In the genomic region with DNA sequence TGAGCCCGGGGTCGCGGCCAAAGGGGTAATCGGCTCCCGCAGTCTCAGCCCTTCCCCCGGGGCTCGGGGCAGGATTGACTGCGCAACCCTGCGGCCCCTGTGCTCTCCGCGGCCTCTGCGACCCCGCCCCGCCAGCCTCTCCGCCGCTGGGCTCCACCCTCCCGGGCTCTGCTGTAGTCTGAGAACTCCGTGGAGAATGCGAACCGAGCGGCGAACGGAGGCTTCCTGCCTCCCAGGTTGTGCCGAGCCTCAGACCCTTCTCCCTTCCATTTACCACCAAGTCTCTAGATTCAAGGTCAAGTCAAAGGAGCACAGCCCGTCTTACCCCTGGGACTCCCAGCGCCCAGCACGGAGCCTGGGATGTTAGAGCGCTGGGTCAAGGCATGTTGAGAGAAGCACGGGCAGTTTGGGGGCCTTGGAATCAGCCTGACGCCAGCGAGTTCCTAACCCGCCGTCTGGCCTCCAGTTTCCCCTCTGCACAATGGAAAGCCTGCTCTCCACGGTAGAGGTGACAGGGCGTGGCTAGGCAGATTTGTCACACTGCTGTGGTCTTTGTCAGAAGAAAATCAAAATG, we compare ENCODE assay signal across 9 cellular contexts. TPM values are rescaled to one million over a fixed set of nuclear protein-coding genes. Genes with fewer than 3 reads are reported as not detected.
A peak's percentile ranks its signal among the peaks of the same experiment; 100 is the strongest.
DNase-seq lines count a peak whose midpoint lies in the region; ATAC-seq and TF ChIP-seq lines count a peak whose summit lies in the region.
"Had no signal": no experiment of that assay in that cellular context is flagged by ENCODE, and none has a peak within 500 bp of the region (broad histone marks: within the 10 kb centered on the region; RNA-seq: fewer than 3 reads in every experiment).

No MANE protein-coding gene starts in this region.

- peak overlapping the region; percentile 67 for H3K27ac Mint-ChIP-seq in activated B cell treated with CpG ODN at 0.5 μM for 24 hours

- TF ChIP-seq CTCF in activated B cell treated with CpG ODN at 0.5 μM for 24 hours (IDR thresholded peaks at IDR 0.05) (no peak), dorsolateral prefrontal cortex (IDR thresholded peaks at IDR 0.05 in 54 of 56, conservative IDR thresholded peaks at IDR 0.05 in 2 of 56; ENCODE audit: low read depth in 1 of 56, partially characterized antibody in 56 of 56) (peak in 1 of 56 donors; percentile 16), lower leg skin (IDR thresholded peaks at IDR 0.05) (no peak)

- peak; percentile 56 for ATAC-seq in activated B cell treated with CpG ODN at 0.5 μM for 24 hours (ENCODE audit: low read depth)
- no peak for ATAC-seq in HG02642 (IDR thresholded peaks at IDR 0.05; ENCODE audit: poor library complexity, unreplicated experiment)

- peak overlapping the region; percentile 85 for H3K4me3 Mint-ChIP-seq in activated B cell treated with CpG ODN at 0.5 μM for 24 hours

- H3K4me3 ChIP-seq in dorsolateral prefrontal cortex = peak overlapping the region; percentile 49 to 90 (median 78)
- H3K4me3 ChIP-seq in lower leg skin (ENCODE audit: low read depth, poor library complexity, severe bottlenecking) = peak overlapping the region; percentile 51

- POLR2A ChIA-PET in activated B cell treated with CpG ODN at 0.5 μM for 24 hours (lab: Charles Lee) = interaction anchor here (0.5 to 2.1 kb wide), 3 partner anchors 20 to 292 kb away, joined by 3 to 9 read pairs (median 5); a partner anchor contains a TSS

- no peaks in the 10 kb centered on the region for H3K36me3 Mint-ChIP-seq in activated B cell treated with CpG ODN at 0.5 μM for 24 hours (ENCODE audit: low read depth)

- peak overlapping the region in 58 of 59 donors; percentile 32 to 94 (median 81) for H3K27ac ChIP-seq in dorsolateral prefrontal cortex
- H3K27ac ChIP-seq: 22Rv1 had no signal

- intact Hi-C loops in activated B cell treated with CpG ODN at 0.5 μM for 24 hours (cut with micrococcal nuclease) (loop anchor here (1.0 to 5.0 kb wide), 4 partner anchors 21 to 362 kb away; a partner anchor contains a TSS), dorsolateral prefrontal cortex (cut with DNase I) (loop anchor here (2.0 to 10.0 kb wide), 5 partner anchors 37 to 352 kb away; no protein-coding TSS in a partner anchor), lower leg skin (cut with DNase I; ENCODE audit: low total_unique reads) (loop anchor here (5.0 to 10.0 kb wide), 3 partner anchors 38 to 945 kb away; no protein-coding TSS in a partner anchor)

- DNase-seq in NCI-H1417 (lab: John Stamatoyannopoulos, UW) = peak; percentile 24 to 77 (median 54)
- DNase-seq in NCI-H1417 treated with DMSO at 0.1 percent for 48 hours (lab: John Stamatoyannopoulos, UW) = no peak
- peak; percentile 46 for DNase-seq in activated B cell treated with CpG ODN at 0.5 μM for 24 hours
- DNase-seq in dorsolateral prefrontal cortex = peak in 6 of 10 donors; percentile 19 to 62 (median 48)
- peak; percentile 66 to 95 for DNase-seq in lower leg skin (ENCODE audit: low spot score in 2 of 2)
- DNase-seq in stimulated activated CD8-positive, alpha-beta memory T cell treated with anti-CD3 and anti-CD28 coated beads, Interleukin-12 subunit alpha, Interleukin-12 subunit beta, amount 100 ng/mL, for 1 hour (ENCODE audit: low read depth) = peak; percentile 50
- no peak for DNase-seq in NCI-H1048 (lab: John Stamatoyannopoulos, UW)

- no peaks in the 10 kb centered on the region for H3K27me3 ChIP-seq in dorsolateral prefrontal cortex

- no peaks in the 10 kb centered on the region for H3K9me3 Mint-ChIP-seq in activated B cell treated with CpG ODN at 0.5 μM for 24 hours

- WGBS in lower leg skin, 2 donors = 2 to 4% methylated on average over 17 to 30 of the region's 35 CpGs

- TF ChIP-seq POLR2A in lower leg skin (IDR thresholded peaks at IDR 0.05) = no peak

- CTCF ChIA-PET in activated B cell treated with CpG ODN at 0.5 μM for 24 hours (lab: Charles Lee) = interaction anchor here (4.6 kb wide), 1 partner anchor 72 kb away, joined by 81 read pairs; no protein-coding TSS in a partner anchor

- H3K4me1 Mint-ChIP-seq in activated B cell treated with CpG ODN at 0.5 μM for 24 hours = peaks cover 50% of the 10 kb centered on the region

- no peaks in the 10 kb centered on the region for H3K27me3 Mint-ChIP-seq in activated B cell treated with CpG ODN at 0.5 μM for 24 hours

RNA-seq across cellular contexts. Expression of a gene that starts 3.0 kb away (rescaled TPM):
- 5.0 and 6.6 TPM in 2 replicates for total RNA-seq in activated B cell treated with CpG ODN at 0.5 μM for 24 hours
- 100 to 1,000 TPM in 118 of 120 experiments, 10 to 100 TPM in 2; 87.0 to 184 (median 142) TPM for total RNA-seq in dorsolateral prefrontal cortex
- 100 to 1,000 TPM; 128 to 140 (median 132) TPM for total RNA-seq in lower leg skin

Comparison
In these comparisons a context has a peak if more than half of its experiments do, and no peak if none do; other contexts are left out.
1. DNase-seq: peak in NCI-H1417 (3 of 3), activated B cell treated with CpG ODN at 0.5 μM for 24 hours (single experiment), dorsolateral prefrontal cortex (6 of 10), lower leg skin (2 of 2) and stimulated activated CD8-positive, alpha-beta memory T cell treated with anti-CD3 and anti-CD28 coated beads, Interleukin-12 subunit alpha, Interleukin-12 subunit beta, amount 100 ng/mL, for 1 hour (single experiment); none in NCI-H1417 treated with DMSO at 0.1 percent for 48 hours (single experiment) and NCI-H1048 (single experiment).
2. RNA of a gene that starts 3.0 kb away (total RNA-seq): 87.0 to 184 TPM in dorsolateral prefrontal cortex and 128 to 140 TPM in lower leg skin; 5.0 to 6.6 TPM in activated B cell treated with CpG ODN at 0.5 μM for 24 hours; every median in the first group is over 10 times any median in the second.